In genomic region chr2:8408560-8409460, GRCh38 we compare ENCODE assay signal across 8 cellular contexts.
DNase-seq lines count a peak whose midpoint lies in the region; ATAC-seq and TF ChIP-seq lines count a peak whose summit lies in the region.

No MANE protein-coding gene starts in this region.

- TF ChIP-seq EP300 in suprapubic skin (IDR thresholded peaks at IDR 0.05) (no peak), tibial nerve (IDR thresholded peaks at IDR 0.05) (no peak)

- peak; percentile 88 for ATAC-seq in HG03066 (IDR thresholded peaks at IDR 0.05; ENCODE audit: low read depth, unreplicated experiment)

- TF ChIP-seq POLR2A in suprapubic skin (IDR thresholded peaks at IDR 0.05) (no peak), breast epithelium (IDR thresholded peaks at IDR 0.05) (no peak), tibial nerve (IDR thresholded peaks at IDR 0.05) (no peak)

- H3K9me3 ChIP-seq in suprapubic skin, result no peaks in the 10 kb centered on the region
- no peaks in the 10 kb centered on the region for H3K9me3 ChIP-seq in breast epithelium
- no peaks in the 10 kb centered on the region for H3K9me3 ChIP-seq in tibial nerve

- no peak overlapping the region for H3K4me3 ChIP-seq in suprapubic skin
- no peak overlapping the region for H3K4me3 ChIP-seq in breast epithelium
- no peak overlapping the region for H3K4me3 ChIP-seq in tibial nerve

- peaks cover 5% of the 10 kb centered on the region for H3K27me3 Mint-ChIP-seq in activated CD4-positive, alpha-beta memory T cell treated with anti-CD3 and anti-CD28 coated beads, Interleukin-2, amount 10 ng/mL, durations not matched to agents 7 days and 5 days

- no peaks in the 10 kb centered on the region for H3K27me3 ChIP-seq in suprapubic skin
- no peaks in the 10 kb centered on the region for H3K27me3 ChIP-seq in breast epithelium
- no peaks in the 10 kb centered on the region for H3K27me3 ChIP-seq in tibial nerve

- intact Hi-C loops in breast epithelium (cut with DNase I; ENCODE audit: low total_unique reads) (no loop called here), posterior cingulate gyrus (cut with DNase I) (no loop called here)

- no peak overlapping the region for H3K4me3 Mint-ChIP-seq in activated CD4-positive, alpha-beta memory T cell treated with anti-CD3 and anti-CD28 coated beads, Interleukin-2, amount 10 ng/mL, durations not matched to agents 7 days and 5 days

- peak overlapping the region; percentile 67 for H3K27ac Mint-ChIP-seq in activated CD4-positive, alpha-beta memory T cell treated with anti-CD3 and anti-CD28 coated beads, Interleukin-2, amount 10 ng/mL, durations not matched to agents 7 days and 5 days

- 88% methylated on average over 8 of the region's 8 CpGs for WGBS in suprapubic skin
- whole genome bisulfite sequencing in tibial nerve, 2 donors, result 81 to 86% methylated on average over 8 of the region's 8 CpGs

- H3K4me1 ChIP-seq in suprapubic skin, result peaks cover 15% of the 10 kb centered on the region
- H3K4me1 ChIP-seq in breast epithelium, result peaks cover 0 to 3% of the 10 kb centered on the region in 2 donors
- peaks cover 0 to 14% (median 2%) of the 10 kb centered on the region in 4 donors for H3K4me1 ChIP-seq in tibial nerve

- no peaks in the 10 kb centered on the region for H3K9me3 Mint-ChIP-seq in activated CD4-positive, alpha-beta memory T cell treated with anti-CD3 and anti-CD28 coated beads, Interleukin-2, amount 10 ng/mL, durations not matched to agents 7 days and 5 days

- POLR2A ChIA-PET in activated CD4-positive, alpha-beta memory T cell treated with anti-CD3 and anti-CD28 coated beads, Interleukin-2, amount 10 ng/mL, durations not matched to agents 7 days and 5 days (lab: Charles Lee), result interaction anchor here (0.8 to 1.5 kb wide), 7 partner anchors 14 to 273 kb away, joined by 3 to 6 read pairs (median 4); partner anchors contain the start of gene ID2

- peaks cover 3% of the 10 kb centered on the region for H3K36me3 Mint-ChIP-seq in activated CD4-positive, alpha-beta memory T cell treated with anti-CD3 and anti-CD28 coated beads, Interleukin-2, amount 10 ng/mL, durations not matched to agents 7 days and 5 days (ENCODE audit: low read depth)

- peak; percentile 33 for DNase-seq in GM19240 (ENCODE audit: insufficient read length, low spot score)
- DNase-seq in activated CD4-positive, alpha-beta memory T cell treated with anti-CD3 and anti-CD28 coated beads, Interleukin-2, amount 10 ng/mL, durations not matched to agents 7 days and 5 days, result peak; percentile 75
- DNase-seq in stimulated activated CD4-positive, alpha-beta T cell treated with anti-CD3 and anti-CD28 coated beads, Interleukin-4, amount 100 ng/mL, for 4 hours, result peak; percentile 33 to 62
- no peak for DNase-seq in suprapubic skin (ENCODE audit: low spot score in 2 of 2)
- no peak for DNase-seq in breast epithelium (ENCODE audit: low spot score in 2 of 2)
- DNase-seq in tibial nerve (ENCODE audit: low spot score in 2 of 2), result no peak
- no peak for DNase-seq in posterior cingulate gyrus

- H3K4me1 Mint-ChIP-seq in activated CD4-positive, alpha-beta memory T cell treated with anti-CD3 and anti-CD28 coated beads, Interleukin-2, amount 10 ng/mL, durations not matched to agents 7 days and 5 days, result peaks cover 25% of the 10 kb centered on the region

- TF ChIP-seq CTCF in suprapubic skin (IDR thresholded peaks at IDR 0.05), result no peak
- TF ChIP-seq CTCF in breast epithelium (IDR thresholded peaks at IDR 0.05), result no peak
- no peak for TF ChIP-seq CTCF in tibial nerve (IDR thresholded peaks at IDR 0.05)

- H3K27ac ChIP-seq in suprapubic skin, result no peak overlapping the region
- no peak overlapping the region for H3K27ac ChIP-seq in breast epithelium
- no peak overlapping the region for H3K27ac ChIP-seq in tibial nerve

- H3K36me3 ChIP-seq in suprapubic skin, result no peaks in the 10 kb centered on the region
- no peaks in the 10 kb centered on the region for H3K36me3 ChIP-seq in breast epithelium
- H3K36me3 ChIP-seq in tibial nerve, result no peaks in the 10 kb centered on the region

- CTCF ChIA-PET in activated CD4-positive, alpha-beta memory T cell treated with anti-CD3 and anti-CD28 coated beads, Interleukin-2, amount 10 ng/mL, durations not matched to agents 7 days and 5 days (lab: Charles Lee), result interaction anchor here (0.5 to 1.2 kb wide), 4 partner anchors 19 to 134 kb away, joined by 3 to 6 read pairs (median 3); no protein-coding TSS in a partner anchor

Comparison
In these comparisons a context has a peak if more than half of its experiments do, and no peak if none do; other contexts are left out.
1. DNase-seq: peak in GM19240 (single experiment), activated CD4-positive, alpha-beta memory T cell treated with anti-CD3 and anti-CD28 coated beads, Interleukin-2, amount 10 ng/mL, durations not matched to agents 7 days and 5 days (single experiment) and stimulated activated CD4-positive, alpha-beta T cell treated with anti-CD3 and anti-CD28 coated beads, Interleukin-4, amount 100 ng/mL, for 4 hours (2 of 2); none in suprapubic skin (0 of 2), breast epithelium (0 of 2), tibial nerve (0 of 2) and posterior cingulate gyrus (0 of 10).